Comparison of ENCODE assay signal across 21 cellular contexts in genomic region chr17:77827461-77827968, GRCh38.
A peak's percentile ranks its signal among the peaks of the same experiment; 100 is the strongest.
DNase-seq lines count a peak whose midpoint lies in the region; ATAC-seq, FAIRE-seq and TF ChIP-seq lines count a peak whose summit lies in the region.
"Had no signal": no experiment of that assay in that cellular context is flagged by ENCODE, and none has a peak within 500 bp of the region (broad histone marks: within the 10 kb centered on the region; RNA-seq: fewer than 3 reads in every experiment).

No MANE protein-coding gene starts in this region.

- no peak overlapping the region for H3K27ac Mint-ChIP-seq in GM23338
- H3K27ac Mint-ChIP-seq: CD8-positive, alpha-beta T cell had no signal

- intact Hi-C loops in posterior vena cava (cut with DNase I), result no loop called here

- H3K4me1 Mint-ChIP-seq in GM23338, result peaks cover 57% of the 10 kb centered on the region

- no peak for ATAC-seq in GM23338
- ATAC-seq: CD8-positive, alpha-beta T cell; PC-3 had no signal

- H2AFZ ChIP-seq in GM23338, result no peak overlapping the region

- H3K36me3 ChIP-seq in GM23338 (ENCODE audit: insufficient read depth), result no peaks in the 10 kb centered on the region
- H3K36me3 ChIP-seq: BLaER1, MG63 had no signal

- no peaks in the 10 kb centered on the region; the same call in 1 of the 3 replicates for H3K9me3 Mint-ChIP-seq in GM23338
- H3K9me3 Mint-ChIP-seq: CD8-positive, alpha-beta T cell had no signal

- peaks cover 20% of the 10 kb centered on the region for H3K27me3 Mint-ChIP-seq in GM23338 (ENCODE audit: insufficient read depth, low read depth, poor library complexity)

- H3K4me2 ChIP-seq in GM23338, result no peak overlapping the region
- H3K4me2 ChIP-seq: BLaER1 had no signal

- H3K27ac ChIP-seq in GM23338 (ENCODE audit: low read depth) (peak overlapping the region; percentile 76; the same call in 1 of the 2 replicates), VCaP (peak overlapping the region; percentile 61)
- H3K27ac ChIP-seq: BLaER1 had no signal

- DNase-seq in activated effector memory CD4-positive, alpha-beta T cell treated with anti-CD3 and anti-CD28 coated beads, Interleukin-2, amount 50 U/mL, for 16 hours, result peak; percentile 53
- no peak for DNase-seq in activated effector memory CD4-positive, alpha-beta T cell treated with Interleukin-2 at 50 U/mL for 16 hours
- DNase-seq in GM23338 (ENCODE audit: low spot score) (no peak), posterior vena cava (ENCODE audit: low spot score) (peak; percentile 53), frontal cortex (ENCODE audit: low spot score in 2 of 2) (no peak), NCI-H510A treated with DMSO at 0.1 percent for 48 hours (lab: John Stamatoyannopoulos, UW) (no peak)
- no peak for DNase-seq in activated CD4-positive, alpha-beta T cell treated with anti-CD3 and anti-CD28 coated beads, Interleukin-2, amount 50 U/mL, for 4 hours
- DNase-seq: Calu3; CD8-positive, alpha-beta T cell; GF-D8; HCEC 1CT; Kasumi-1; MG63; NCI-H1048; NCI-H2029; NCI-H510A; NCI-H774; PC-3; RPMI8226 had no signal

- H3K4me3 Mint-ChIP-seq in GM23338, result no peak overlapping the region
- H3K4me3 Mint-ChIP-seq: CD8-positive, alpha-beta T cell had no signal

- H4K20me1 ChIP-seq in GM23338 (replicated peaks; ENCODE audit: insufficient read depth), result no peaks in the 10 kb centered on the region
- H4K20me1 ChIP-seq: BLaER1 had no signal

- FAIRE-seq in frontal cortex (lab: Jason Lieb, UNC), result no peak

- TF ChIP-seq CTCF in GM23338 (conservative IDR thresholded peaks at IDR 0.05; ENCODE audit: low read depth in 2 of 2) (no peak), VCaP (conservative IDR thresholded peaks at IDR 0.05) (no peak)

- peaks cover 15% of the 10 kb centered on the region for H3K4me1 ChIP-seq in GM23338 (ENCODE audit: insufficient read depth)

- no peaks in the 10 kb centered on the region for H3K36me3 Mint-ChIP-seq in GM23338 (ENCODE audit: low read depth)
- H3K36me3 Mint-ChIP-seq: CD8-positive, alpha-beta T cell had no signal

- H3K9me2 ChIP-seq in GM23338 (ENCODE audit: insufficient read depth), result no peaks in the 10 kb centered on the region

- no peak overlapping the region for H3K4me3 ChIP-seq in GM23338
- H3K4me3 ChIP-seq: BLaER1, MG63 had no signal

- H3K27me3 ChIP-seq in GM23338 (ENCODE audit: insufficient read depth), result no peaks in the 10 kb centered on the region
- H3K27me3 ChIP-seq: BLaER1, MG63 had no signal

- no peaks in the 10 kb centered on the region for H3K79me2 ChIP-seq in GM23338 (replicated peaks; ENCODE audit: insufficient read depth)

- H3F3A ChIP-seq in GM23338 (replicated peaks; ENCODE audit: low read depth), result peaks cover 21% of the 10 kb centered on the region

TF ChIP-seq in GM23338, 12 proteins besides CTCF, POLR2A, EP300 and RAD21 (continues in another document):
- TF ChIP-seq POLR2AphosphoS5 (IDR thresholded peaks at IDR 0.05; ENCODE audit: low read depth) (no peak), CREB1 (CRISPR knock-in tag; IDR thresholded peaks at IDR 0.05; ENCODE audit: low read depth) (no peak), ZNF114 (CRISPR knock-in tag; IDR thresholded peaks at IDR 0.05) (no peak), ZNF462 (CRISPR knock-in tag; IDR thresholded peaks at IDR 0.05) (no peak), ZNF331 (CRISPR knock-in tag; IDR thresholded peaks at IDR 0.05; ENCODE audit: low read depth) (no peak), EZH2 (IDR thresholded peaks at IDR 0.05; ENCODE audit: low read depth, unreplicated experiment) (no peak), STAT1 (IDR thresholded peaks at IDR 0.05; ENCODE audit: unreplicated experiment) (no peak), JUNB (IDR thresholded peaks at IDR 0.05; ENCODE audit: unreplicated experiment) (no peak), REST (IDR thresholded peaks at IDR 0.05; ENCODE audit: unreplicated experiment) (no peak), ETS1 (IDR thresholded peaks at IDR 0.05) (no peak)

Comparison
In these comparisons a context has a peak if more than half of its experiments do, and no peak if none do; other contexts are left out.
1. DNase-seq: peak in activated effector memory CD4-positive, alpha-beta T cell treated with anti-CD3 and anti-CD28 coated beads, Interleukin-2, amount 50 U/mL, for 16 hours (single experiment) and posterior vena cava (single experiment); none in activated effector memory CD4-positive, alpha-beta T cell treated with Interleukin-2 at 50 U/mL for 16 hours (single experiment), GM23338 (single experiment), activated CD4-positive, alpha-beta T cell treated with anti-CD3 and anti-CD28 coated beads, Interleukin-2, amount 50 U/mL, for 4 hours (0 of 2), frontal cortex (0 of 2) and NCI-H510A treated with DMSO at 0.1 percent for 48 hours (single experiment).